34 cellular contexts compared by ENCODE assay signal in genomic region chr11:88340366-88340930, GRCh38. TPM values are rescaled to one million over a fixed set of nuclear protein-coding genes. Genes with fewer than 3 reads are reported as not detected.
DNase-seq lines count a peak whose midpoint lies in the region; ATAC-seq, FAIRE-seq and TF ChIP-seq lines count a peak whose summit lies in the region.
"Had no signal": no experiment of that assay in that cellular context is flagged by ENCODE, and none has a peak within 500 bp of the region (broad histone marks: within the 10 kb centered on the region; RNA-seq: fewer than 3 reads in every experiment).

No MANE protein-coding gene starts in this region.

- no peak overlapping the region for H3K27ac ChIP-seq in GM12878 (ENCODE audit: control insufficient read depth, insufficient read depth)
- H3K27ac ChIP-seq: cardiac muscle cell, esophagus muscularis mucosa, gastrocnemius medialis, parathyroid adenoma, testis had no signal

- no peak overlapping the region for H3K9ac ChIP-seq in GM12878 (ENCODE audit: control insufficient read depth, insufficient read depth, low read length)
- H3K9ac ChIP-seq: parathyroid adenoma had no signal

- no peaks in the 10 kb centered on the region for H3K9me3 ChIP-seq in GM12878 (replicated peaks; ENCODE audit: control insufficient read depth, insufficient read depth, low read length)
- H3K9me3 ChIP-seq: esophagus muscularis mucosa, gastrocnemius medialis, testis had no signal

- no peak for FAIRE-seq in GM12878 (lab: Jason Lieb, UNC)
- FAIRE-seq: A204.1, endometrium, G401.6, K562 had no signal

- peaks cover 32% of the 10 kb centered on the region for H3K79me2 ChIP-seq in GM12878 (ENCODE audit: control insufficient read depth, insufficient read depth, low read length)
- H3K79me2 ChIP-seq: parathyroid adenoma had no signal

- in situ Hi-C loops in GM12878 (cut with MboI): no loop called here

- no peak overlapping the region for H2AFZ ChIP-seq in GM12878 (ENCODE audit: control insufficient read depth, low read depth, low read length)
- H2AFZ ChIP-seq: parathyroid adenoma had no signal

- TF ChIP-seq CTCF in GM12878 (IDR thresholded peaks at IDR 0.05 in 2 of 3, conservative IDR thresholded peaks at IDR 0.05 in 1 of 3; ENCODE audit: control insufficient read depth in 2 of 3, extremely low read depth in 1 of 3, insufficient read depth in 1 of 3, low read depth in 3 of 3, low read length in 3 of 3): no peak

- DNase-seq in AG08396 (ENCODE audit: low spot score): peak; percentile 40
- DNase-seq in HCEC 1CT: peak; percentile 68
- no peak for DNase-seq in GM12878 (ENCODE audit: low read depth, low spot score)
- no peak for DNase-seq in immature natural killer cell
- DNase-seq in activated CD8-positive, alpha-beta memory T cell treated with anti-CD3 and anti-CD28 coated beads, Interleukin-2, amount 50 U/mL, for 48 hours: no peak
- DNase-seq: activated CD4-positive, alpha-beta T cell treated with anti-CD3 and anti-CD28 coated beads for 36 hours; activated CD8-positive, alpha-beta T cell treated with anti-CD3 and anti-CD28 coated beads, Interleukin-2, amount 10 ng/mL, durations not matched to agents 7 days and 5 days; activated effector memory CD4-positive, alpha-beta T cell treated with Interleukin-2 at 50 U/mL for 16 hours; activated T-cell treated with anti-CD3 and anti-CD28 coated beads for 4 hours; anterior cingulate cortex; cortex of kidney; DMS53; gastrocnemius medialis; left colon; NCI-H1694 treated with DMSO at 0.1 percent for 48 hours; NCI-H2171 treated with DMSO at 0.1 percent for 48 hours; NCI-H510A; stimulated activated CD4-positive, alpha-beta T cell treated with anti-CD3 and anti-CD28 coated beads, Interleukin-1b, Interleukin-23, amount 100 ng/mL, for 48 hours; stimulated activated naive CD8-positive, alpha-beta T cell treated with anti-CD3 and anti-CD28 coated beads, Interleukin-15, Interleukin-2, amounts not matched to agents 100 U/mL and 50 U/mL, for 24 hours; T-helper 9 cell; testis had no signal

- H3K27me3 Mint-ChIP-seq in immature natural killer cell (ENCODE audit: low read depth in 3 of 3): peaks cover 8 to 16% (median 12%) of the 10 kb centered on the region in 3 donors
- H3K27me3 Mint-ChIP-seq: activated CD4-positive, alpha-beta T cell treated with anti-CD3 and anti-CD28 coated beads for 36 hours; activated naive CD8-positive, alpha-beta T cell had no signal

- peak overlapping the region in 5 of 6 donors; percentile 32 to 93 (median 83) for H3K27ac Mint-ChIP-seq in immature natural killer cell
- H3K27ac Mint-ChIP-seq: activated CD4-positive, alpha-beta T cell treated with anti-CD3 and anti-CD28 coated beads for 36 hours; activated CD8-positive, alpha-beta T cell treated with anti-CD3 and anti-CD28 coated beads, Interleukin-2, amount 10 ng/mL, durations not matched to agents 7 days and 5 days had no signal

- RAD21 ChIA-PET in GM12878 (lab: Charles Lee; ENCODE audit: unreplicated experiment): interaction anchor here (2.8 kb wide), 1 partner anchor 14 kb away, joined by 10 read pairs; no protein-coding TSS in a partner anchor

- peaks cover 0 to 3% of the 10 kb centered on the region in 2 experiments; a peak in 1 of 4 replicates for H3K36me3 ChIP-seq in GM12878 (ENCODE audit: control insufficient read depth in 2 of 2, insufficient read depth in 2 of 2, low read length in 1 of 2)
- H3K36me3 ChIP-seq: cardiac muscle cell, esophagus muscularis mucosa, gastrocnemius medialis had no signal

- CTCF ChIA-PET in GM12878 (lab: Yijun Ruan, JAX): interaction anchor here (0.9 kb wide), 1 partner anchor 15 kb away, joined by 3 read pairs; no protein-coding TSS in a partner anchor

- ATAC-seq in GM12878 (no peak), HG02973 (IDR thresholded peaks at IDR 0.05; ENCODE audit: unreplicated experiment) (no peak), GM21515 (IDR thresholded peaks at IDR 0.05; ENCODE audit: unreplicated experiment) (no peak), HG03095 (IDR thresholded peaks at IDR 0.05; ENCODE audit: unreplicated experiment) (no peak)
- ATAC-seq: activated CD4-positive, alpha-beta T cell treated with anti-CD3 and anti-CD28 coated beads for 36 hours; activated CD8-positive, alpha-beta T cell treated with anti-CD3 and anti-CD28 coated beads, Interleukin-2, amount 10 ng/mL, durations not matched to agents 7 days and 5 days; gastrocnemius medialis; HCT116; K562; left colon; stimulated activated naive CD8-positive, alpha-beta T cell treated with anti-CD3 and anti-CD28 coated beads, Interleukin-15, Interleukin-2, amounts not matched to agents 100 U/mL and 50 U/mL, for 24 hours had no signal

- no peaks in the 10 kb centered on the region for H3K27me3 ChIP-seq in GM12878 (replicated peaks in 1 of 2; ENCODE audit: control insufficient read depth in 2 of 2, insufficient read depth in 2 of 2, low read length in 1 of 2)
- H3K27me3 ChIP-seq: cardiac muscle cell, esophagus muscularis mucosa, gastrocnemius medialis, testis had no signal

- POLR2A ChIA-PET in GM12878 (lab: Charles Lee): interaction anchor here (0.6 to 8.1 kb wide), 2 partner anchors 15 to 40 kb away, joined by 3 to 116 read pairs; no protein-coding TSS in a partner anchor

- H3K9me3 Mint-ChIP-seq in immature natural killer cell: no peaks in the 10 kb centered on the region

- no peak for TF ChIP-seq EP300 in GM12878 (IDR thresholded peaks at IDR 0.05; ENCODE audit: borderline replicate concordance in 1 of 2, control insufficient read depth in 1 of 2, low read depth in 2 of 2, low read length in 2 of 2)

- peaks cover 2 to 3% (median 2%) of the 10 kb centered on the region in 3 donors for H3K36me3 Mint-ChIP-seq in immature natural killer cell

- H3K4me1 ChIP-seq in GM12878 (ENCODE audit: control insufficient read depth, insufficient read depth, low read length): peaks cover 4% of the 10 kb centered on the region
- H3K4me1 ChIP-seq: parathyroid adenoma had no signal

- intact Hi-C loops in GM12878 (cut with micrococcal nuclease; ENCODE audit: unreplicated experiment): no loop called here

- no peak overlapping the region for H3K4me3 ChIP-seq in GM12878
- H3K4me3 ChIP-seq: cardiac muscle cell, esophagus muscularis mucosa, gastrocnemius medialis, K562, smooth muscle cell, testis had no signal

- no TSS peak for BruUV-seq in GM12878 (replicated peaks; lab: Mats Ljungman, UMichigan)

- WGBS in GM12878 (ENCODE audit: insufficient coverage, insufficient replicate concordance, low lambda C conversion rate, missing lambda C conversion rate): 82% methylated on average over 3 of the region's 3 CpGs

- H3K4me2 ChIP-seq in GM12878 (ENCODE audit: control insufficient read depth, insufficient read depth): no peak overlapping the region
- H3K4me2 ChIP-seq: smooth muscle cell had no signal

- H3K4me3 Mint-ChIP-seq in immature natural killer cell: no peak overlapping the region
- H3K4me3 Mint-ChIP-seq: activated CD4-positive, alpha-beta T cell treated with anti-CD3 and anti-CD28 coated beads for 36 hours; activated CD8-positive, alpha-beta T cell treated with anti-CD3 and anti-CD28 coated beads, Interleukin-2, amount 10 ng/mL, durations not matched to agents 7 days and 5 days; activated naive CD8-positive, alpha-beta T cell had no signal

- no peak for TF ChIP-seq POLR2A in GM12878 (IDR thresholded peaks at IDR 0.05; ENCODE audit: low read depth, low read length)

- TF ChIP-seq RAD21 in GM12878 (IDR thresholded peaks at IDR 0.05; ENCODE audit: insufficient read depth, low read depth, low read length): no peak

- SMC1A ChIA-PET in GM12878 (lab: Charles Lee; ENCODE audit: uncharacterized antibody, unreplicated experiment): interaction anchor here (1.0 to 4.0 kb wide), 3 partner anchors 9 to 13 kb away, joined by 3 to 42 read pairs (median 4); no protein-coding TSS in a partner anchor

- H4K20me1 ChIP-seq in GM12878 (ENCODE audit: control insufficient read depth, insufficient read depth): no peaks in the 10 kb centered on the region

- H3K4me1 Mint-ChIP-seq in immature natural killer cell: peaks cover 66 to 70% of the 10 kb centered on the region in 2 donors

TF ChIP-seq in GM12878, 131 proteins besides CTCF, POLR2A, EP300 and RAD21 (continues in another document):
- TF ChIP-seq BRCA1 (IDR thresholded peaks at IDR 0.05; ENCODE audit: low read depth, low read length): no peak

RNA-seq across cellular contexts. Expression of gene CTSC, which starts 2.9 kb away (rescaled TPM):
- 650 and 670 TPM in 2 replicates for total RNA-seq in GM12878 (2013; cell fraction: nucleolus; rRNA removed)
- total RNA-seq in GM12878 (2014; rRNA removed): 333 and 334 TPM in 2 replicates
- 342 and 372 TPM in 2 replicates for total RNA-seq in GM12878 (2014; rRNA removed; fragmentation: Illumina TruSeq; extraction: Trizol)
- total RNA-seq in GM12878 (2021): 359 and 381 TPM in 2 replicates
- polyA plus RNA-seq in GM12878 (2011; ENCODE audit: low read depth): 352 TPM
- 478 and 566 TPM in 2 replicates for polyA plus RNA-seq in GM12878 (2011; rRNA removed)
- 325 and 335 TPM in 2 replicates for polyA plus RNA-seq in GM12878 (2011; cell fraction: cytosol; rRNA removed)
- polyA plus RNA-seq in GM12878 (2011; cell fraction: nucleus; rRNA removed): 201 and 223 TPM in 2 replicates
- polyA plus RNA-seq in GM12878 (2012): 359 and 451 TPM in 2 replicates
- 327 and 404 TPM in 2 replicates for polyA plus RNA-seq in GM12878 (2014; fragmentation: Illumina TruSeq; extraction: Trizol)
- polyA plus RNA-seq in GM12878 (2014; fragmentation: Nextera tagmentation; extraction: Ambion mirVana): 1,000 to 10,000 TPM in 1 of 2 experiments, 100 to 1,000 TPM in 1; 709 to 1,123 TPM
- polyA plus RNA-seq in GM12878 (2014; rRNA removed): 277 and 289 TPM in 2 replicates
- polyA plus RNA-seq in GM12878 (2016; fragmentation: Nextera tagmentation; extraction: Ambion mirVana): 100 to 1,000 TPM; 814 to 865 TPM
- 215 and 312 TPM in 2 replicates for polyA minus RNA-seq in GM12878 (2011; rRNA and poly(A)+ RNA removed)
- polyA minus RNA-seq in GM12878 (2011; cell fraction: cytosol; rRNA and poly(A)+ RNA removed): 262 and 269 TPM in 2 replicates
- 301 and 500 TPM in 2 replicates for polyA minus RNA-seq in GM12878 (2011; cell fraction: nucleus; rRNA and poly(A)+ RNA removed)
- polyA plus RNA-seq in immature natural killer cell: 100 to 1,000 TPM; 389 to 655 (median 558) TPM

Comparison
In these comparisons a context has a peak if more than half of its experiments do, and no peak if none do; other contexts are left out.
1. DNase-seq: peak in AG08396 (single experiment) and HCEC 1CT (single experiment); none in GM12878 (single experiment), immature natural killer cell (0 of 3) and activated CD8-positive, alpha-beta memory T cell treated with anti-CD3 and anti-CD28 coated beads, Interleukin-2, amount 50 U/mL, for 48 hours (single experiment).